Comparison of ENCODE assay signal across 8 cellular contexts in the genomic region with DNA sequence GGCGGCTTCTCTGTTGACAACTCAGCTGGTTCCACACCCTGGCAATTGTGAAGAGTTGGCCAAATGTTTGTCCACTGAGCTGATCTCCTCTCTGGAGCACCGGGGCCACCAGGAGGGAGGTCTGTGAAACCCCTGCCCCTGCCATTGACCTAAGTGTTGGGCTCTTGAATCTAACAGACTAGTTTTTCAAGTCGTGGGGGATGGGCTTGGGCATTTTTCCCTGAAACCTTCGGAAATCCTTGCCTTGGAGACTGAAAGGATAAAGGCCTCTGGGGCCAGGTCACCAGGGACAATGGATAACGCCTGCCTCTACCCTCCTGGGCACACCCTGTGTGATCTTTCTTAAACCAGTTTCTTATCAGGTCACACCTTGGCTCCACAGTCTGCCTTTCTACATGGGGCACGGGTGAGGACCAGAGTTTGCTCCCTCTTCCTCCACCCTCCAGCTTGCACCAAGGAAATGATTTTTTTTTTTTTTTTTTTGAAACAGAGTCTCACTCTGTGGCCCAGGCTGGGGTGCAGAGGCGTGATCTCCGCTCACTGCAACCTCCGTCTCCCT. TPM values are rescaled to one million over a fixed set of nuclear protein-coding genes. Genes with fewer than 3 reads are reported as not detected.
DNase-seq lines count a peak whose midpoint lies in the region; ATAC-seq, FAIRE-seq and TF ChIP-seq lines count a peak whose summit lies in the region.

No MANE protein-coding gene starts in this region.

- H4K91ac ChIP-seq in H1 (replicated peaks; ENCODE audit: insufficient read length, low read length) = peak overlapping the region; percentile 59

- peaks cover 5% of the 10 kb centered on the region for H3K36me3 Mint-ChIP-seq in neural crest cell (ENCODE audit: low read depth)

- H2BK15ac ChIP-seq in H1 (ENCODE audit: low read length) = peak overlapping the region; percentile 98; the same call in 1 of the 2 replicates

- peaks cover 31% of the 10 kb centered on the region for H3K27me3 Mint-ChIP-seq in neural crest cell (ENCODE audit: low read depth)

- H3K4ac ChIP-seq in H1 (replicated peaks; ENCODE audit: insufficient read length, low read depth, low read length) = no peak overlapping the region

- CTCF ChIA-PET in H1 (lab: Charles Lee; ENCODE audit: partially characterized antibody) = interaction anchor here (0.5 to 4.1 kb wide), 6 partner anchors 11 to 1547 kb away, joined by 3 to 39 read pairs (median 4); a partner anchor contains a TSS

- H3K9ac ChIP-seq in MM.1S (ENCODE audit: low read length) (peak overlapping the region; percentile 93), H1 (replicated peaks in 1 of 4; ENCODE audit: extremely low read depth in 1 of 4, low read depth in 3 of 4, low read length in 3 of 4) (peak overlapping the region in 3 of 4 experiments; percentile 82 to 89 (median 82); a peak in 6 of 7 replicates)

- peaks cover 3% of the 10 kb centered on the region; the same call in 1 of the 2 replicates for H3K36me3 ChIP-seq in MM.1S (replicated peaks; ENCODE audit: insufficient read depth, low read length)
- H3K36me3 ChIP-seq in H1 (ENCODE audit: control insufficient read depth in 2 of 4, insufficient read depth in 4 of 4, low read length in 3 of 4) = peaks cover 0 to 18% (median 4%) of the 10 kb centered on the region in 4 experiments; a peak in 5 of 8 replicates

- 0 out of 2 replicates have a peak overlapping the region, but pooled peaks have one; percentile 75 for H2AK5ac ChIP-seq in H1 (ENCODE audit: low read depth, low read length)

- H3K4me1 ChIP-seq in MM.1S (ENCODE audit: low read length) (peaks cover 13% of the 10 kb centered on the region), H1 (replicated peaks in 1 of 4; ENCODE audit: control insufficient read depth in 3 of 4, insufficient read depth in 4 of 4, low read length in 3 of 4) (peaks cover 10 to 30% (median 16%) of the 10 kb centered on the region in 4 experiments)

- peak overlapping the region; percentile 97 for H2BK5ac ChIP-seq in H1 (ENCODE audit: low read depth, low read length)

- peak overlapping the region; percentile 87 for H2BK12ac ChIP-seq in H1 (ENCODE audit: low read depth, low read length)

- H2AFZ ChIP-seq in MM.1S (ENCODE audit: low read length) (peak overlapping the region; percentile 88; the same call in 1 of the 2 replicates), H1 (ENCODE audit: low read length) (no peak overlapping the region)

- 0 out of 2 replicates have a peak overlapping the region, but pooled peaks have one; percentile 80 for H2BK20ac ChIP-seq in H1 (ENCODE audit: low read length)

- H4K20me1 ChIP-seq in MM.1S (ENCODE audit: insufficient read depth, low read length) = no peaks in the 10 kb centered on the region
- H4K20me1 ChIP-seq in H1 (replicated peaks in 1 of 2; ENCODE audit: control insufficient read depth in 1 of 2, insufficient read depth in 2 of 2, low read length in 2 of 2) = peaks cover 0 to 2% of the 10 kb centered on the region in 2 experiments

- H3K23ac ChIP-seq in H1 (ENCODE audit: insufficient read length) = no peak overlapping the region

- H3K14ac ChIP-seq in H1 (ENCODE audit: insufficient read length) = no peak overlapping the region

- H3K9me3 ChIP-seq in MM.1S (replicated peaks; ENCODE audit: insufficient read depth, low read length) = no peaks in the 10 kb centered on the region
- H3K9me3 ChIP-seq in H1 (ENCODE audit: insufficient read depth in 2 of 2, low read depth in 1 of 2, low read length in 1 of 2) = no peaks in the 10 kb centered on the region

- H3K4me3 ChIP-seq in MM.1S (ENCODE audit: low read length) = peak overlapping the region; percentile 95
- H3K4me3 ChIP-seq in H1 (ENCODE audit: extremely low read depth in 1 of 4, insufficient read depth in 2 of 4, low read depth in 3 of 4, low read length in 4 of 4) = peak overlapping the region; percentile 87 to 98 (median 94)

- no peaks in the 10 kb centered on the region for H3K9me2 ChIP-seq in MM.1S (replicated peaks; ENCODE audit: insufficient read depth, low read length)

- H3K23me2 ChIP-seq in H1 (ENCODE audit: low read depth, low read length) = peaks cover 17% of the 10 kb centered on the region

- no peak overlapping the region for H2BK120ac ChIP-seq in H1 (replicated peaks; ENCODE audit: low read depth, low read length)

- H4K5ac ChIP-seq in H1 (ENCODE audit: insufficient read length, low read depth, low read length) = peak overlapping the region; percentile 40

- H3K27ac Mint-ChIP-seq in neural crest cell (ENCODE audit: unreplicated experiment) = peak overlapping the region; percentile 97

- H3K56ac ChIP-seq in H1 (replicated peaks; ENCODE audit: insufficient read length, low read depth, low read length) = peak overlapping the region; percentile 65

- peak overlapping the region; percentile 99 for H3K4me2 ChIP-seq in MM.1S (ENCODE audit: low read depth, low read length)
- peak overlapping the region; percentile 87 to 99 for H3K4me2 ChIP-seq in H1 (ENCODE audit: insufficient read depth in 1 of 2, low read depth in 2 of 2, low read length in 2 of 2)

- peaks cover 28% of the 10 kb centered on the region for H3K4me1 Mint-ChIP-seq in neural crest cell

- H3K27ac ChIP-seq in C4-2B = peak overlapping the region; percentile 91
- H3K27ac ChIP-seq in MM.1S (ENCODE audit: low read length) = peak overlapping the region; percentile 65; the same call in 1 of the 2 replicates
- peak overlapping the region; percentile 94 for H3K27ac ChIP-seq in H1 (ENCODE audit: low read depth, low read length)

- no peak overlapping the region for H4K8ac ChIP-seq in H1 (ENCODE audit: extremely low read depth, insufficient read depth, low read length)

- peak; percentile 72 for FAIRE-seq in H1 (lab: Jason Lieb, UNC)

- H3K79me2 ChIP-seq in MM.1S (ENCODE audit: low read length) = peaks cover 59% of the 10 kb centered on the region
- peaks cover 5 to 34% of the 10 kb centered on the region in 2 experiments for H3K79me2 ChIP-seq in H1 (ENCODE audit: control insufficient read depth in 1 of 2, insufficient read depth in 2 of 2, low read length in 2 of 2)

- H3K79me1 ChIP-seq in H1 (ENCODE audit: low read depth, low read length) = peaks cover 9% of the 10 kb centered on the region

- no peak for TF ChIP-seq EP300 in H1 (IDR thresholded peaks at IDR 0.05; ENCODE audit: borderline replicate concordance in 1 of 2, low read depth in 2 of 2, low read length in 2 of 2)

- POLR2A ChIA-PET in H1 (lab: Charles Lee; ENCODE audit: partially characterized antibody) = interaction anchor here (0.7 to 8.5 kb wide), 26 partner anchors 11 to 283 kb away, joined by 3 to 230 read pairs (median 4); a partner anchor contains a TSS

- peaks cover 17% of the 10 kb centered on the region for H3F3A ChIP-seq in MM.1S (ENCODE audit: insufficient read depth, low read length)

- H3K18ac ChIP-seq in H1 (ENCODE audit: extremely low read depth, low read length) = peak overlapping the region; percentile 99

- ATAC-seq in omental fat pad (ENCODE audit: low FRiP score) = no peak
- no peak for ATAC-seq in HG02981 (IDR thresholded peaks at IDR 0.05; ENCODE audit: unreplicated experiment)
- no peak for ATAC-seq in HG03108 (IDR thresholded peaks at IDR 0.05; ENCODE audit: unreplicated experiment)

- no peak; a peak in 1 of 3 replicates for TF ChIP-seq POLR2A in H1 (IDR thresholded peaks at IDR 0.05; ENCODE audit: control extremely low read depth in 1 of 2, low read depth in 2 of 2, low read length in 2 of 2)

- peak overlapping the region; percentile 98 for H3K4me3 Mint-ChIP-seq in neural crest cell

- no peak; a peak in 1 of 4 replicates for TF ChIP-seq RAD21 in H1 (IDR thresholded peaks at IDR 0.05 in 1 of 2, conservative IDR thresholded peaks at IDR 0.05 in 1 of 2; ENCODE audit: low read depth in 2 of 2, low read length in 2 of 2)

- DNase-seq in MM.1S (no peak), H1 (ENCODE audit: low read depth in 1 of 2, low spot score in 2 of 2) (peak in 1 of 2 experiments; percentile 72), neural crest cell (ENCODE audit: low read depth, low spot score) (no peak), omental fat pad (ENCODE audit: low spot score) (no peak), C1 segment of cervical spinal cord (lab: John Stamatoyannopoulos, UW) (no peak)

- WGBS in H1 (ENCODE audit: extremely low coverage in 1 of 2, insufficient coverage in 1 of 2, insufficient read length in 1 of 2, insufficient replicate concordance in 2 of 2, low coverage in 1 of 2, low lambda C conversion rate in 2 of 2, missing lambda C conversion rate in 1 of 2), 2 experiments = 21% methylated on average over 9 of the region's 9 CpGs; no CpG with 5 or more reads in 1 of the 2 experiments

- H3K9me3 Mint-ChIP-seq in neural crest cell = no peaks in the 10 kb centered on the region

- TF ChIP-seq CTCF in C4-2B (conservative IDR thresholded peaks at IDR 0.05) (no peak), MM.1S (IDR thresholded peaks at IDR 0.05; ENCODE audit: low read length) (no peak), H1 (IDR thresholded peaks at IDR 0.05; ENCODE audit: control extremely low read depth in 1 of 3, insufficient read depth in 1 of 3, low read depth in 1 of 3, low read length in 3 of 3) (no peak), neural crest cell (conservative IDR thresholded peaks at IDR 0.05) (no peak), omental fat pad (IDR thresholded peaks at IDR 0.05) (no peak)

- H3K27me3 ChIP-seq in MM.1S (replicated peaks; ENCODE audit: insufficient read depth, low read length) = no peaks in the 10 kb centered on the region
- H3K27me3 ChIP-seq in H1 (replicated peaks in 1 of 4; ENCODE audit: control insufficient read depth in 3 of 4, extremely low read depth in 1 of 4, insufficient read depth in 3 of 4, low read length in 3 of 4) = no peaks in the 10 kb centered on the region

RNA-seq across cellular contexts. Expression of a gene that starts 0.9 kb away (rescaled TPM):
- 48.0 and 48.5 TPM in 2 replicates for total RNA-seq in H1 (2021; fragmentation: NEBNext Ultra II Directional; extraction: Animal tissue kit (Norgen Biotek cat#: 25700))
- 91.6 and 113 TPM in 2 replicates for polyA plus RNA-seq in H1 (2011; rRNA removed)
- 68.0 TPM for polyA plus RNA-seq in H1 (2011; cell fraction: cytosol; rRNA removed)
- 71.1 TPM for polyA plus RNA-seq in H1 (2011; cell fraction: nucleus; rRNA removed)
- polyA plus RNA-seq in H1 (2012, experiment 1 of 2) = 40.4 to 54.4 TPM (median 47.9 TPM) in 4 replicates
- 86.0 TPM for polyA plus RNA-seq in H1 (2012, experiment 2 of 2)
- 32.3 TPM for polyA plus RNA-seq in H1 (2013, experiment 1 of 2)
- 33.2 TPM for polyA plus RNA-seq in H1 (2013, experiment 2 of 2)
- polyA minus RNA-seq in H1 (2011; rRNA and poly(A)+ RNA removed) = 18.7 and 22.3 TPM in 2 replicates
- 29.5 TPM for polyA minus RNA-seq in H1 (2011; cell fraction: cytosol; rRNA and poly(A)+ RNA removed)
- polyA minus RNA-seq in H1 (2011; cell fraction: nucleus; rRNA and poly(A)+ RNA removed) = 26.8 TPM
- total RNA-seq in neural crest cell (36.0 and 36.2 TPM in 2 replicates), omental fat pad (10 to 100 TPM; 22.2 to 34.1 (median 27.9) TPM)

RNA-seq across cellular contexts. Expression of a gene that starts 3.7 kb away (rescaled TPM):
- 6.8 and 7.5 TPM in 2 replicates for total RNA-seq in H1 (2021; fragmentation: NEBNext Ultra II Directional; extraction: Animal tissue kit (Norgen Biotek cat#: 25700))
- polyA plus RNA-seq in H1 (2011; rRNA removed) = 2.7 and 6.4 TPM in 2 replicates
- polyA plus RNA-seq in H1 (2011; cell fraction: cytosol; rRNA removed) = 2.3 TPM
- polyA plus RNA-seq in H1 (2011; cell fraction: nucleus; rRNA removed) = 6.4 TPM
- polyA plus RNA-seq in H1 (2012, experiment 1 of 2) = 3.2 to 8.2 TPM (median 7.6 TPM) in 4 replicates
- polyA plus RNA-seq in H1 (2012, experiment 2 of 2) = 7.1 TPM
- polyA plus RNA-seq in H1 (2013, experiment 1 of 2) = 6.4 TPM
- 6.2 TPM for polyA plus RNA-seq in H1 (2013, experiment 2 of 2)
- 1.1 TPM in 2 replicates for polyA minus RNA-seq in H1 (2011; rRNA and poly(A)+ RNA removed)
- polyA minus RNA-seq in H1 (2011; cell fraction: cytosol; rRNA and poly(A)+ RNA removed) = 7.6 TPM
- polyA minus RNA-seq in H1 (2011; cell fraction: nucleus; rRNA and poly(A)+ RNA removed) = 8.8 TPM
- total RNA-seq in neural crest cell (0.73 and 1.2 TPM in 2 replicates), omental fat pad (1 to 10 TPM in 2 of 4 donors, under 1 TPM in 2; 0.31 to 1.7 (median 1.1) TPM)

RNA-seq across cellular contexts. Expression of a gene that starts 13.0 kb away (rescaled TPM):
- 25.7 and 27.0 TPM in 2 replicates for total RNA-seq in H1 (2021; fragmentation: NEBNext Ultra II Directional; extraction: Animal tissue kit (Norgen Biotek cat#: 25700))
- polyA plus RNA-seq in H1 (2011; rRNA removed) = 14.6 and 22.5 TPM in 2 replicates
- 23.0 TPM for polyA plus RNA-seq in H1 (2011; cell fraction: cytosol; rRNA removed)
- 71.7 TPM for polyA plus RNA-seq in H1 (2011; cell fraction: nucleus; rRNA removed)
- 22.9 to 30.5 TPM (median 24.6 TPM) in 4 replicates for polyA plus RNA-seq in H1 (2012, experiment 1 of 2)
- 16.5 TPM for polyA plus RNA-seq in H1 (2012, experiment 2 of 2)
- 12.6 TPM for polyA plus RNA-seq in H1 (2013, experiment 1 of 2)
- 11.6 TPM for polyA plus RNA-seq in H1 (2013, experiment 2 of 2)
- 7.8 and 11.9 TPM in 2 replicates for polyA minus RNA-seq in H1 (2011; rRNA and poly(A)+ RNA removed)
- polyA minus RNA-seq in H1 (2011; cell fraction: cytosol; rRNA and poly(A)+ RNA removed) = 16.8 TPM
- 25.7 TPM for polyA minus RNA-seq in H1 (2011; cell fraction: nucleus; rRNA and poly(A)+ RNA removed)
- total RNA-seq in neural crest cell = 35.8 and 38.6 TPM in 2 replicates
- total RNA-seq in omental fat pad = 10 to 100 TPM; 13.6 to 23.7 (median 19.4) TPM

RNA-seq across cellular contexts. Expression of a gene that starts 41.1 kb away (rescaled TPM):
- total RNA-seq in H1 (2021; fragmentation: NEBNext Ultra II Directional; extraction: Animal tissue kit (Norgen Biotek cat#: 25700)) = 63.4 and 71.7 TPM in 2 replicates
- 22.3 and 25.8 TPM in 2 replicates for polyA plus RNA-seq in H1 (2011; rRNA removed)
- 30.1 TPM for polyA plus RNA-seq in H1 (2011; cell fraction: cytosol; rRNA removed)
- polyA plus RNA-seq in H1 (2011; cell fraction: nucleus; rRNA removed) = 143 TPM
- 60.4 to 106 TPM (median 89.9 TPM) in 4 replicates for polyA plus RNA-seq in H1 (2012, experiment 1 of 2)
- polyA plus RNA-seq in H1 (2012, experiment 2 of 2) = 21.3 TPM
- 35.8 TPM for polyA plus RNA-seq in H1 (2013, experiment 1 of 2)
- 31.6 TPM for polyA plus RNA-seq in H1 (2013, experiment 2 of 2)
- 16.3 and 26.5 TPM in 2 replicates for polyA minus RNA-seq in H1 (2011; rRNA and poly(A)+ RNA removed)
- polyA minus RNA-seq in H1 (2011; cell fraction: cytosol; rRNA and poly(A)+ RNA removed) = 14.7 TPM
- 41.7 TPM for polyA minus RNA-seq in H1 (2011; cell fraction: nucleus; rRNA and poly(A)+ RNA removed)
- total RNA-seq in neural crest cell (119 and 121 TPM in 2 replicates), omental fat pad (10 to 100 TPM; 49.3 to 78.2 (median 73.4) TPM)
